In the genomic region with DNA sequence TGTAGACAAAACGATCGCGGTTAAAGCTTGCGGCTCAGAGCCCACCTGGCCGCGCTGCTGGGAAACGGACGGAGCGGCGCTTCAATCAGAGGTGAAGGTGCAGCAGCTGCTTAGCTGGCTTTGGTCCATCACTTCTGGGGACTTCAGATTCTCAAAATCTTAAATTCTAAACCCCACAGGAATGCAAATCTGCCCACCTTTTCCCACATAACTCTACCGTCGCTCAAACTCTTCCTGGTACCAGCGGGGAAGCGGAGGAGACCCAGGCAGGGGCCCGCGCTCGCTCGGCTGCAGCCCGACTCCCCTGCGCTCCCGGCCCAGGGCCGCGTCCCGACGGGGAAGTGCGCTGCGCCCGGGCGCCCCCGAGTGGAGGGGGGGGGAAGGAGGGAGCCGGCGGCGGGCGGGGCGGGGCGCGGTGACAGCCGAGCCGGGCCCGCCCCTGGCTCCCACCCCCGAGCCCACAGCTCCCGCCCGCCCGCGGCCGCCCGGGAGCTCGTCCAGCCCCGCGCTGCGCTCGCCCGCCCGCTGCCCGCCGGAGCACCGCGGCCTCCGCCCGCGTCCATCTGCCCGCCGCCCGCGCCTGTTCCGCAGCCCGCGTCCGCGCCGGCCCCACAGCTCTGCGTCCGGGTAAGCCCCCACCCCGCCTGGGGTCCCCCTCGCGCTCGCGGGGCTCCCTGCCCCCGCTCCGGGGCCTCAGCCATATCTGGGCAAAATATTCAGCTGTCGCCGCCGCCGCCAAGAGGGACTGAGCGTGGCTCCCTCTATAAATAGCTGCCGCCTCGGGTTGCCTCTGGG, we compare ENCODE assay signal across 8 cellular contexts. TPM values are rescaled to one million over a fixed set of nuclear protein-coding genes. Genes with fewer than 3 reads are reported as not detected.
DNase-seq lines count a peak whose midpoint lies in the region; ATAC-seq, FAIRE-seq and TF ChIP-seq lines count a peak whose summit lies in the region.

TMOD1 (plus strand) TSS at position 490 of the 795 bp plus-strand sequence. CDS start 22,523 bp downstream, outside the sequence.

- no peaks in the 10 kb centered on the region for H4K20me1 ChIP-seq in GM23338 (replicated peaks; ENCODE audit: insufficient read depth)

- ATAC-seq in GM23338 (peak; percentile 53), GM18861 (IDR thresholded peaks at IDR 0.05; ENCODE audit: unreplicated experiment) (no peak)

- H3F3A ChIP-seq in GM23338 (replicated peaks; ENCODE audit: low read depth): no peaks in the 10 kb centered on the region; the same call in 1 of the 2 replicates

- H3K4me1 ChIP-seq in GM23338 (ENCODE audit: insufficient read depth) (peaks cover 11% of the 10 kb centered on the region), kidney (ENCODE audit: control insufficient read depth in 1 of 2, insufficient read depth in 1 of 2, low read depth in 1 of 2, low read length in 2 of 2) (peaks cover 3 to 4% of the 10 kb centered on the region in 2 donors)

- H3K4me3 ChIP-seq in GM23338 (peak within 1 kb of the TSS; percentile 80), bronchial epithelial cell (ENCODE audit: low read depth, low read length) (peak within 1 kb of the TSS; percentile 20), kidney (ENCODE audit: low read length in 2 of 2) (peak within 1 kb of the TSS; percentile 47 to 64)

- H3K9ac ChIP-seq in kidney (ENCODE audit: low read length in 2 of 2): peak within 1 kb of the TSS in 1 of 2 donors; percentile 40

- H3K27ac ChIP-seq in GM23338 (ENCODE audit: low read depth) (no peak within 1 kb of the TSS), kidney (ENCODE audit: low read depth in 2 of 2, low read length in 2 of 2) (no peak within 1 kb of the TSS)

- no peak within 1 kb of the TSS for H3K27ac Mint-ChIP-seq in GM23338

- TF ChIP-seq CTCF in GM23338 (conservative IDR thresholded peaks at IDR 0.05; ENCODE audit: low read depth in 2 of 2) (peak in 1 of 2 experiments; percentile 52; a peak in 2 of 4 replicates), bronchial epithelial cell (IDR thresholded peaks at IDR 0.05; ENCODE audit: insufficient read depth, low read length, severe bottlenecking) (peak; percentile 1), kidney (IDR thresholded peaks at IDR 0.05; ENCODE audit: borderline replicate concordance, extremely low read depth, insufficient read depth) (no peak)

- DNase-seq in GDM1 (lab: John Stamatoyannopoulos, UW) (peak; percentile 38), GM23338 (ENCODE audit: low spot score) (peak; percentile 73), M059J (ENCODE audit: low read depth) (peak; percentile 59), T-helper 2 cell (peak in 4 of 5 experiments; percentile 6 to 55 (median 16)), bronchial epithelial cell (ENCODE audit: low read depth) (no peak), kidney (peak; percentile 82)
- DNase-seq in stimulated activated CD4-positive, alpha-beta T cell treated with anti-CD3 and anti-CD28 coated beads, Interleukin-12 subunit alpha, Interleukin-12 subunit beta, amount 100 ng/mL, for 4 hours: peak; percentile 53

- no peaks in the 10 kb centered on the region for H3K79me2 ChIP-seq in GM23338 (replicated peaks; ENCODE audit: insufficient read depth)

- peak within 1 kb of the TSS; percentile 98 for H2AFZ ChIP-seq in GM23338

- H3K27me3 ChIP-seq in GM23338 (ENCODE audit: insufficient read depth) (peaks cover 76% of the 10 kb centered on the region), bronchial epithelial cell (ENCODE audit: control insufficient read depth, insufficient read depth, low read length) (peaks cover 44% of the 10 kb centered on the region)

- H3K9me3 Mint-ChIP-seq in GM23338: peaks cover 10% of the 10 kb centered on the region; the same call in 1 of the 3 replicates

- H3K36me3 Mint-ChIP-seq in GM23338 (ENCODE audit: low read depth): peaks cover 8% of the 10 kb centered on the region

- intact Hi-C loops in kidney (cut with DNase I): no loop called here

- peaks cover 9% of the 10 kb centered on the region; the same call in 1 of the 2 replicates for H3K9me2 ChIP-seq in GM23338 (ENCODE audit: insufficient read depth)

- H3K27me3 Mint-ChIP-seq in GM23338 (ENCODE audit: insufficient read depth, low read depth, poor library complexity): peaks cover 61% of the 10 kb centered on the region

- H3K4me2 ChIP-seq in GM23338: peak within 1 kb of the TSS; percentile 98

- H3K36me3 ChIP-seq in GM23338 (ENCODE audit: insufficient read depth): no peaks in the 10 kb centered on the region
- no peaks in the 10 kb centered on the region for H3K36me3 ChIP-seq in bronchial epithelial cell (ENCODE audit: control insufficient read depth, insufficient read depth, low read length)
- H3K36me3 ChIP-seq in kidney (ENCODE audit: control insufficient read depth in 1 of 2, insufficient read depth in 2 of 2, low read length in 2 of 2): peaks cover 0 to 3% of the 10 kb centered on the region in 2 donors

- H3K9me3 ChIP-seq in kidney (ENCODE audit: control insufficient read depth in 1 of 2, low read length in 2 of 2): no peaks in the 10 kb centered on the region

- FAIRE-seq in bronchial epithelial cell (lab: Jason Lieb, UNC) (no peak), kidney (lab: Jason Lieb, UNC) (no peak)

- peaks cover 11% of the 10 kb centered on the region for H3K4me1 Mint-ChIP-seq in GM23338

- H3K4me3 Mint-ChIP-seq in GM23338: peak within 1 kb of the TSS; percentile 79

TF ChIP-seq in GM23338, 12 proteins besides CTCF, POLR2A, EP300 and RAD21:
- no peak for TF ChIP-seq EZH2phosphoT487 (IDR thresholded peaks at IDR 0.05; ENCODE audit: unreplicated experiment)
- peak; percentile 17 for TF ChIP-seq EZH2 (IDR thresholded peaks at IDR 0.05; ENCODE audit: low read depth, unreplicated experiment)
- TF ChIP-seq, protein P1, sequence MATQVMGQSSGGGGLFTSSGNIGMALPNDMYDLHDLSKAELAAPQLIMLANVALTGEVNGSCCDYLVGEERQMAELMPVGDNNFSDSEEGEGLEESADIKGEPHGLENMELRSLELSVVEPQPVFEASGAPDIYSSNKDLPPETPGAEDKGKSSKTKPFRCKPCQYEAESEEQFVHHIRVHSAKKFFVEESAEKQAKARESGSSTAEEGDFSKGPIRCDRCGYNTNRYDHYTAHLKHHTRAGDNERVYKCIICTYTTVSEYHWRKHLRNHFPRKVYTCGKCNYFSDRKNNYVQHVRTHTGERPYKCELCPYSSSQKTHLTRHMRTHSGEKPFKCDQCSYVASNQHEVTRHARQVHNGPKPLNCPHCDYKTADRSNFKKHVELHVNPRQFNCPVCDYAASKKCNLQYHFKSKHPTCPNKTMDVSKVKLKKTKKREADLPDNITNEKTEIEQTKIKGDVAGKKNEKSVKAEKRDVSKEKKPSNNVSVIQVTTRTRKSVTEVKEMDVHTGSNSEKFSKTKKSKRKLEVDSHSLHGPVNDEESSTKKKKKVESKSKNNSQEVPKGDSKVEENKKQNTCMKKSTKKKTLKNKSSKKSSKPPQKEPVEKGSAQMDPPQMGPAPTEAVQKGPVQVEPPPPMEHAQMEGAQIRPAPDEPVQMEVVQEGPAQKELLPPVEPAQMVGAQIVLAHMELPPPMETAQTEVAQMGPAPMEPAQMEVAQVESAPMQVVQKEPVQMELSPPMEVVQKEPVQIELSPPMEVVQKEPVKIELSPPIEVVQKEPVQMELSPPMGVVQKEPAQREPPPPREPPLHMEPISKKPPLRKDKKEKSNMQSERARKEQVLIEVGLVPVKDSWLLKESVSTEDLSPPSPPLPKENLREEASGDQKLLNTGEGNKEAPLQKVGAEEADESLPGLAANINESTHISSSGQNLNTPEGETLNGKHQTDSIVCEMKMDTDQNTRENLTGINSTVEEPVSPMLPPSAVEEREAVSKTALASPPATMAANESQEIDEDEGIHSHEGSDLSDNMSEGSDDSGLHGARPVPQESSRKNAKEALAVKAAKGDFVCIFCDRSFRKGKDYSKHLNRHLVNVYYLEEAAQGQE (IDR thresholded peaks at IDR 0.05; ENCODE audit: unreplicated experiment): no peak
- no peak for TF ChIP-seq JUNB (IDR thresholded peaks at IDR 0.05; ENCODE audit: unreplicated experiment)
TF ChIP-seq in GM23338: peak in this region for 1.

RNA-seq across cellular contexts. Expression of gene TMOD1, which starts in this region (rescaled TPM):
- 0.43 and 0.69 TPM in 2 replicates for total RNA-seq in GM23338 (2014; rRNA removed; shearing (Covaris generic))
- polyA plus RNA-seq in GM23338 (2016; fragmentation: Nextera tagmentation; extraction: Ambion mirVana) (4.1 and 4.5 TPM in 2 replicates), kidney (ENCODE audit: insufficient read depth, low read depth, low replicate concordance) (8.1 TPM)
- total RNA-seq in M059J (2014; rRNA removed; shearing (Covaris generic)): 0.84 and 2.4 TPM in 2 replicates
- total RNA-seq in bronchial epithelial cell (not detected in 2 replicates), kidney (14.9 TPM)

Comparison
In these comparisons a context has a peak if more than half of its experiments do, and no peak if none do; other contexts are left out.
1. H3K4me3 ChIP-seq: peak in every context shown above with its lines; median percentile 80 in GM23338; 56 in kidney; 20 in bronchial epithelial cell.